Comparison of ENCODE assay signal across 12 cellular contexts in genomic region chr17:69434164-69434579, GRCh38. TPM values are rescaled to one million over a fixed set of nuclear protein-coding genes. Genes with fewer than 3 reads are reported as not detected.
DNase-seq lines count a peak whose midpoint lies in the region; ATAC-seq and TF ChIP-seq lines count a peak whose summit lies in the region.
"Had no signal": no experiment of that assay in that cellular context is flagged by ENCODE, and none has a peak within 500 bp of the region (broad histone marks: within the 10 kb centered on the region; RNA-seq: fewer than 3 reads in every experiment).

No MANE protein-coding gene starts in this region.

- H3K4me1 ChIP-seq in right atrium auricular region (peaks cover 0 to 6% of the 10 kb centered on the region in 2 donors), right cardiac atrium (ENCODE audit: control insufficient read depth, insufficient read depth, low read length) (peaks cover 4% of the 10 kb centered on the region)
- H3K4me1 ChIP-seq: parathyroid adenoma had no signal

- CTCF ChIA-PET in WTC11 (lab: Charles Lee) = no interaction called here

- H3K27me3 ChIP-seq in right atrium auricular region = no peaks in the 10 kb centered on the region
- no peaks in the 10 kb centered on the region for H3K27me3 ChIP-seq in right cardiac atrium (ENCODE audit: control insufficient read depth, insufficient read depth)
- H3K27me3 ChIP-seq: gastroesophageal sphincter had no signal

- intact Hi-C loops in Right ventricle myocardium inferior (cut with DNase I) (no loop called here), right cardiac atrium (cut with DNase I) (no loop called here)

- peaks cover 71% of the 10 kb centered on the region for H3K4me1 Mint-ChIP-seq in WTC11
- H3K4me1 Mint-ChIP-seq in type B pancreatic cell (ENCODE audit: unreplicated experiment) = peaks cover 33% of the 10 kb centered on the region

- 28% methylated on average over 3 of the region's 3 CpGs for WGBS in right cardiac atrium

- no peaks in the 10 kb centered on the region for H3K9me3 Mint-ChIP-seq in WTC11
- peaks cover 6% of the 10 kb centered on the region for H3K9me3 Mint-ChIP-seq in type B pancreatic cell

- H3K4me3 ChIP-seq in right atrium auricular region (no peak overlapping the region), right cardiac atrium (ENCODE audit: low read length) (no peak overlapping the region)
- H3K4me3 ChIP-seq: gastroesophageal sphincter had no signal

- no peak overlapping the region for H3K4me3 Mint-ChIP-seq in WTC11
- H3K4me3 Mint-ChIP-seq in type B pancreatic cell = peak overlapping the region; percentile 3
- H3K4me3 Mint-ChIP-seq: stimulated activated naive CD8-positive, alpha-beta T cell treated with anti-CD3 and anti-CD28 coated beads, Interleukin-15, Interleukin-2, amounts not matched to agents 100 ng/mL and 50 ng/mL, for 24 hours had no signal

- H3K36me3 Mint-ChIP-seq in WTC11 (0 out of 2 replicates have a peak, but pooled peaks cover 6% of the 10 kb centered on the region), type B pancreatic cell (peaks cover 10% of the 10 kb centered on the region)

- no peak for DNase-seq in Right ventricle myocardium inferior (ENCODE audit: missing footprints)
- no peak for DNase-seq in right atrium auricular region (ENCODE audit: low spot score)
- no peak for DNase-seq in WTC11 (ENCODE audit: low spot score)
- peak; percentile 34 to 74 (median 60) for DNase-seq in right cardiac atrium
- no peak for DNase-seq in type B pancreatic cell (ENCODE audit: extremely low spot score, unreplicated experiment)
- no peak for DNase-seq in NCI-H1930 (lab: John Stamatoyannopoulos, UW)
- DNase-seq in activated CD8-positive, alpha-beta memory T cell treated with anti-CD3 and anti-CD28 coated beads, Interleukin-2, amount 50 U/mL, for 4 hours = no peak

- no peak for TF ChIP-seq CTCF in right atrium auricular region (IDR thresholded peaks at IDR 0.05)
- TF ChIP-seq CTCF in WTC11 (IDR thresholded peaks at IDR 0.05) = no peak
- no peak for TF ChIP-seq CTCF in type B pancreatic cell (conservative IDR thresholded peaks at IDR 0.05)

- no peaks in the 10 kb centered on the region for H3K9me3 ChIP-seq in right atrium auricular region
- H3K9me3 ChIP-seq in right cardiac atrium (ENCODE audit: control insufficient read depth, low read length) = no peaks in the 10 kb centered on the region
- H3K9me3 ChIP-seq: gastroesophageal sphincter had no signal

- POLR2A ChIA-PET in WTC11 (lab: Charles Lee) = no interaction called here

- H3K27ac ChIP-seq in right atrium auricular region (no peak overlapping the region), right cardiac atrium (ENCODE audit: low read length) (no peak overlapping the region)
- H3K27ac ChIP-seq: parathyroid adenoma had no signal

- peak overlapping the region; percentile 88 for H3K27ac Mint-ChIP-seq in WTC11
- H3K27ac Mint-ChIP-seq in type B pancreatic cell = peak overlapping the region; percentile 1
- H3K27ac Mint-ChIP-seq: stimulated activated naive CD8-positive, alpha-beta T cell treated with anti-CD3 and anti-CD28 coated beads, Interleukin-15, Interleukin-2, amounts not matched to agents 100 ng/mL and 50 ng/mL, for 24 hours had no signal

- H3K27me3 Mint-ChIP-seq in WTC11 (ENCODE audit: low read depth) (no peaks in the 10 kb centered on the region), type B pancreatic cell (no peaks in the 10 kb centered on the region)
- H3K27me3 Mint-ChIP-seq: stimulated activated naive CD8-positive, alpha-beta T cell treated with anti-CD3 and anti-CD28 coated beads, Interleukin-15, Interleukin-2, amounts not matched to agents 100 ng/mL and 50 ng/mL, for 24 hours had no signal

- ATAC-seq in Right ventricle myocardium inferior (peak; percentile 88), WTC11 (no peak), right cardiac atrium (peak; percentile 57 to 88), GM19328 (IDR thresholded peaks at IDR 0.05; ENCODE audit: unreplicated experiment) (no peak)
- ATAC-seq: gastroesophageal sphincter, HCT116 had no signal

- H3K36me3 ChIP-seq in right atrium auricular region = no peaks in the 10 kb centered on the region
- H3K36me3 ChIP-seq: gastroesophageal sphincter had no signal

TF ChIP-seq in WTC11, 78 proteins besides CTCF, POLR2A, EP300 and RAD21 (continues in another document):
- TF ChIP-seq JAZF1 (CRISPR knock-in tag; IDR thresholded peaks at IDR 0.05) = no peak
- no peak for TF ChIP-seq ESRRA (CRISPR knock-in tag; IDR thresholded peaks at IDR 0.05; ENCODE audit: borderline replicate concordance)
- no peak for TF ChIP-seq RORB (CRISPR knock-in tag; IDR thresholded peaks at IDR 0.05)
- TF ChIP-seq, protein P1, sequence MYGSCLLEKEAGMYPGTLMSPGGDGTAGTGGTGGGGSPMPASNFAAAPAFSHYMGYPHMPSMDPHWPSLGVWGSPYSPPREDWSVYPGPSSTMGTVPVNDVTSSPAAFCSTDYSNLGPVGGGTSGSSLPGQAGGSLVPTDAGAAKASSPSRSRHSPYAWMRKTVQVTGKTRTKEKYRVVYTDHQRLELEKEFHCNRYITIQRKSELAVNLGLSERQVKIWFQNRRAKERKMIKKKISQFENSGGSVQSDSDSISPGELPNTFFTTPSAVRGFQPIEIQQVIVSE (CRISPR knock-in tag; IDR thresholded peaks at IDR 0.05; ENCODE audit: borderline replicate concordance) = no peak
- TF ChIP-seq, protein P2, sequence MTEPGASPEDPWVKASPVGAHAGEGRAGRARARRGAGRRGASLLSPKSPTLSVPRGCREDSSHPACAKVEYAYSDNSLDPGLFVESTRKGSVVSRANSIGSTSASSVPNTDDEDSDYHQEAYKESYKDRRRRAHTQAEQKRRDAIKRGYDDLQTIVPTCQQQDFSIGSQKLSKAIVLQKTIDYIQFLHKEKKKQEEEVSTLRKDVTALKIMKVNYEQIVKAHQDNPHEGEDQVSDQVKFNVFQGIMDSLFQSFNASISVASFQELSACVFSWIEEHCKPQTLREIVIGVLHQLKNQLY (CRISPR knock-in tag; IDR thresholded peaks at IDR 0.05) = no peak
- TF ChIP-seq ZNF532 (CRISPR knock-in tag; IDR thresholded peaks at IDR 0.05; ENCODE audit: borderline replicate concordance) = no peak
- no peak for TF ChIP-seq JUN (CRISPR knock-in tag; IDR thresholded peaks at IDR 0.05)
- no peak for TF ChIP-seq MYBL2 (CRISPR knock-in tag; IDR thresholded peaks at IDR 0.05)
- TF ChIP-seq, protein P3, sequence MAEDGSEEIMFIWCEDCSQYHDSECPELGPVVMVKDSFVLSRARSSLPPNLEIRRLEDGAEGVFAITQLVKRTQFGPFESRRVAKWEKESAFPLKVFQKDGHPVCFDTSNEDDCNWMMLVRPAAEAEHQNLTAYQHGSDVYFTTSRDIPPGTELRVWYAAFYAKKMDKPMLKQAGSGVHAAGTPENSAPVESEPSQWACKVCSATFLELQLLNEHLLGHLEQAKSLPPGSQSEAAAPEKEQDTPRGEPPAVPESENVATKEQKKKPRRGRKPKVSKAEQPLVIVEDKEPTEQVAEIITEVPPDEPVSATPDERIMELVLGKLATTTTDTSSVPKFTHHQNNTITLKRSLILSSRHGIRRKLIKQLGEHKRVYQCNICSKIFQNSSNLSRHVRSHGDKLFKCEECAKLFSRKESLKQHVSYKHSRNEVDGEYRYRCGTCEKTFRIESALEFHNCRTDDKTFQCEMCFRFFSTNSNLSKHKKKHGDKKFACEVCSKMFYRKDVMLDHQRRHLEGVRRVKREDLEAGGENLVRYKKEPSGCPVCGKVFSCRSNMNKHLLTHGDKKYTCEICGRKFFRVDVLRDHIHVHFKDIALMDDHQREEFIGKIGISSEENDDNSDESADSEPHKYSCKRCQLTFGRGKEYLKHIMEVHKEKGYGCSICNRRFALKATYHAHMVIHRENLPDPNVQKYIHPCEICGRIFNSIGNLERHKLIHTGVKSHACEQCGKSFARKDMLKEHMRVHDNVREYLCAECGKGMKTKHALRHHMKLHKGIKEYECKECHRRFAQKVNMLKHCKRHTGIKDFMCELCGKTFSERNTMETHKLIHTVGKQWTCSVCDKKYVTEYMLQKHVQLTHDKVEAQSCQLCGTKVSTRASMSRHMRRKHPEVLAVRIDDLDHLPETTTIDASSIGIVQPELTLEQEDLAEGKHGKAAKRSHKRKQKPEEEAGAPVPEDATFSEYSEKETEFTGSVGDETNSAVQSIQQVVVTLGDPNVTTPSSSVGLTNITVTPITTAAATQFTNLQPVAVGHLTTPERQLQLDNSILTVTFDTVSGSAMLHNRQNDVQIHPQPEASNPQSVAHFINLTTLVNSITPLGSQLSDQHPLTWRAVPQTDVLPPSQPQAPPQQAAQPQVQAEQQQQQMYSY (CRISPR knock-in tag; IDR thresholded peaks at IDR 0.05) = no peak

RNA-seq across cellular contexts. Expression of gene MAP2K6, which starts 19.7 kb away (rescaled TPM):
- total RNA-seq in Right ventricle myocardium inferior = 3.8 TPM
- 1 to 10 TPM in 1 of 2 donors, under 1 TPM in 1; 0.90 to 5.3 TPM for total RNA-seq in right atrium auricular region
- 43.0 to 50.5 TPM (median 49.5 TPM) in 3 replicates for total RNA-seq in WTC11 (2021)
- 1 to 10 TPM; 2.1 to 4.1 (median 3.2) TPM for total RNA-seq in right cardiac atrium
- polyA plus RNA-seq in right cardiac atrium = 0.72 TPM
- total RNA-seq in type B pancreatic cell (ENCODE audit: low replicate concordance) = 11.9 and 28.8 TPM in 2 replicates

Comparison
In these comparisons a context has a peak if more than half of its experiments do, and no peak if none do; other contexts are left out.
1. DNase-seq: peak in right cardiac atrium (3 of 3); none in Right ventricle myocardium inferior (single experiment), right atrium auricular region (single experiment), WTC11 (single experiment), type B pancreatic cell (single experiment), NCI-H1930 (0 of 2) and activated CD8-positive, alpha-beta memory T cell treated with anti-CD3 and anti-CD28 coated beads, Interleukin-2, amount 50 U/mL, for 4 hours (single experiment).
2. ATAC-seq: peak in Right ventricle myocardium inferior (single experiment) and right cardiac atrium (2 of 2); none in WTC11 (single experiment) and GM19328 (single experiment).